In genomic region chr17:58302919-58303551, GRCh38 we compare ENCODE assay signal across 28 cellular contexts. TPM values are rescaled to one million over a fixed set of nuclear protein-coding genes. Genes with fewer than 3 reads are reported as not detected.
DNase-seq lines count a peak whose midpoint lies in the region; ATAC-seq and TF ChIP-seq lines count a peak whose summit lies in the region.
"Had no signal": no experiment of that assay in that cellular context is flagged by ENCODE, and none has a peak within 500 bp of the region (broad histone marks: within the 10 kb centered on the region; RNA-seq: fewer than 3 reads in every experiment).

No MANE protein-coding gene starts in this region.

- H3K4me2 ChIP-seq in SK-N-SH = no peak overlapping the region
- no peak overlapping the region for H3K4me2 ChIP-seq in DND-41 (ENCODE audit: insufficient read depth, low read length)
- H3K4me2 ChIP-seq: neural progenitor cell had no signal

- CTCF ChIA-PET in SK-N-SH (lab: Yijun Ruan, JAX) = interaction anchor here (1.2 to 3.8 kb wide), 11 partner anchors 14 to 145 kb away, joined by 3 to 29 read pairs (median 6); partner anchors contain the start of gene RNF43

- H3K36me3 ChIP-seq in SK-N-SH (replicated peaks in 1 of 2; ENCODE audit: control insufficient read depth in 1 of 2, insufficient read depth in 2 of 2, low read length in 1 of 2) (no peaks in the 10 kb centered on the region), DND-41 (ENCODE audit: insufficient read depth, low read length) (0 out of 2 replicates have a peak, but pooled peaks cover 7% of the 10 kb centered on the region)
- H3K36me3 ChIP-seq: adrenal gland, brain microvascular endothelial cell, esophagus squamous epithelium, gastrocnemius medialis, HAP-1, neural progenitor cell had no signal

- POLR2A ChIA-PET in SK-N-SH (lab: Yijun Ruan, JAX) = no interaction called here

- H4K20me1 ChIP-seq in SK-N-SH (ENCODE audit: insufficient read depth) (no peaks in the 10 kb centered on the region), DND-41 (ENCODE audit: insufficient read depth, low read length) (no peaks in the 10 kb centered on the region)

- 43% methylated on average over 9 of the region's 9 CpGs for WGBS in SK-N-SH (ENCODE audit: low lambda C conversion rate)

- no peak for TF ChIP-seq CTCF in SK-N-SH (IDR thresholded peaks at IDR 0.05)
- no peak for TF ChIP-seq CTCF in DND-41 (IDR thresholded peaks at IDR 0.05; ENCODE audit: borderline replicate concordance, extremely low read depth, low read length, poor library complexity, severe bottlenecking)
- TF ChIP-seq CTCF in osteocyte (IDR thresholded peaks at IDR 0.05) = no peak
- TF ChIP-seq CTCF in GM13977 (IDR thresholded peaks at IDR 0.05; ENCODE audit: extremely low read depth, insufficient read depth, missing control alignments) = no peak

- no peak overlapping the region for H3K4me3 Mint-ChIP-seq in dendritic cell treated with granulocyte-macrophage colony-stimulating factor and Interleukin-4, amounts not matched to agents 40 ng/mL and 50 ng/mL, for 4 days
- no peak overlapping the region for H3K4me3 Mint-ChIP-seq in osteocyte (ENCODE audit: unreplicated experiment)
- H3K4me3 Mint-ChIP-seq: activated CD4-positive, alpha-beta memory T cell treated with anti-CD3 and anti-CD28 coated beads for 36 hours; activated T-cell treated with anti-CD3 and anti-CD28 coated beads, Interleukin-2, amount 50 U/mL, for 4 hours; effector memory CD8-positive, alpha-beta T cell; neural progenitor cell; WTC11 had no signal

- H3K27ac ChIP-seq in SK-N-SH (ENCODE audit: low read depth in 2 of 2, low read length in 1 of 2) (no peak overlapping the region), DND-41 (ENCODE audit: low read length) (no peak overlapping the region)
- H3K27ac ChIP-seq: adrenal gland, brain microvascular endothelial cell, esophagus squamous epithelium, gastrocnemius medialis, neural progenitor cell had no signal

- no peaks in the 10 kb centered on the region for H3K36me3 Mint-ChIP-seq in dendritic cell treated with granulocyte-macrophage colony-stimulating factor and Interleukin-4, amounts not matched to agents 40 ng/mL and 50 ng/mL, for 4 days (ENCODE audit: low read depth)
- H3K36me3 Mint-ChIP-seq in osteocyte (ENCODE audit: unreplicated experiment) = no peaks in the 10 kb centered on the region
- H3K36me3 Mint-ChIP-seq: activated CD4-positive, alpha-beta memory T cell treated with anti-CD3 and anti-CD28 coated beads for 36 hours; neural progenitor cell; WTC11 had no signal

- H3K4me1 ChIP-seq in SK-N-SH (ENCODE audit: control insufficient read depth in 1 of 2, insufficient read depth in 2 of 2, low read depth in 1 of 2, low read length in 1 of 2) = peaks cover 0 to 3% of the 10 kb centered on the region in 2 experiments; a peak in 1 of 4 replicates
- no peaks in the 10 kb centered on the region for H3K4me1 ChIP-seq in DND-41 (ENCODE audit: insufficient read depth, low read length)
- H3K4me1 ChIP-seq: adrenal gland, esophagus squamous epithelium, gastrocnemius medialis, HAP-1, neural progenitor cell had no signal

- H3K4me1 Mint-ChIP-seq in dendritic cell treated with granulocyte-macrophage colony-stimulating factor and Interleukin-4, amounts not matched to agents 40 ng/mL and 50 ng/mL, for 4 days (ENCODE audit: low read depth) = peaks cover 67% of the 10 kb centered on the region
- no peaks in the 10 kb centered on the region for H3K4me1 Mint-ChIP-seq in osteocyte (ENCODE audit: unreplicated experiment)

- TF ChIP-seq RAD21 in SK-N-SH (IDR thresholded peaks at IDR 0.05; ENCODE audit: low read length) = no peak

- H3K79me2 ChIP-seq in SK-N-SH (ENCODE audit: insufficient read depth) (no peaks in the 10 kb centered on the region), DND-41 (ENCODE audit: insufficient read depth, low read length) (no peaks in the 10 kb centered on the region)

- no peak overlapping the region for H2AFZ ChIP-seq in SK-N-SH (ENCODE audit: low read depth)
- no peak overlapping the region for H2AFZ ChIP-seq in DND-41 (ENCODE audit: low read depth, low read length)
- H2AFZ ChIP-seq: neural progenitor cell had no signal

- peak overlapping the region; percentile 17 for H3K27ac Mint-ChIP-seq in dendritic cell treated with granulocyte-macrophage colony-stimulating factor and Interleukin-4, amounts not matched to agents 40 ng/mL and 50 ng/mL, for 4 days
- H3K27ac Mint-ChIP-seq in osteocyte (ENCODE audit: unreplicated experiment) = no peak overlapping the region
- H3K27ac Mint-ChIP-seq: activated CD4-positive, alpha-beta memory T cell treated with anti-CD3 and anti-CD28 coated beads for 36 hours; neural progenitor cell; progenitor cell of endocrine pancreas; WTC11 had no signal

- H3K9ac ChIP-seq in SK-N-SH = no peak overlapping the region
- no peak overlapping the region for H3K9ac ChIP-seq in DND-41 (ENCODE audit: low read depth, low read length)
- H3K9ac ChIP-seq: neural progenitor cell had no signal

- H3K9me3 ChIP-seq in SK-N-SH = no peaks in the 10 kb centered on the region
- H3K9me3 ChIP-seq in DND-41 (ENCODE audit: insufficient read depth, low read length, severe bottlenecking) = no peaks in the 10 kb centered on the region
- H3K9me3 ChIP-seq: adrenal gland, esophagus squamous epithelium, gastrocnemius medialis, HAP-1 had no signal

- H3K4me3 ChIP-seq in SK-N-SH (ENCODE audit: low read depth in 2 of 2, low read length in 1 of 2) (no peak overlapping the region), DND-41 (ENCODE audit: low read depth in 1 of 2, low read length in 2 of 2) (no peak overlapping the region)
- H3K4me3 ChIP-seq: adrenal gland, esophagus squamous epithelium, gastrocnemius medialis, HAP-1, neural progenitor cell had no signal

- peaks cover 21% of the 10 kb centered on the region for H3K27me3 Mint-ChIP-seq in dendritic cell treated with granulocyte-macrophage colony-stimulating factor and Interleukin-4, amounts not matched to agents 40 ng/mL and 50 ng/mL, for 4 days
- peaks cover 16% of the 10 kb centered on the region for H3K27me3 Mint-ChIP-seq in osteocyte (ENCODE audit: unreplicated experiment)
- H3K27me3 Mint-ChIP-seq: activated CD4-positive, alpha-beta memory T cell treated with anti-CD3 and anti-CD28 coated beads for 36 hours; effector memory CD8-positive, alpha-beta T cell; progenitor cell of endocrine pancreas had no signal

- peaks cover 11% of the 10 kb centered on the region; the same call in 1 of the 2 replicates for H3K27me3 ChIP-seq in SK-N-SH (ENCODE audit: insufficient read depth)
- no peaks in the 10 kb centered on the region for H3K27me3 ChIP-seq in DND-41 (ENCODE audit: insufficient read depth, low read length, poor library complexity)
- H3K27me3 ChIP-seq: adrenal gland, brain microvascular endothelial cell, gastrocnemius medialis, neural progenitor cell had no signal

- H3F3A ChIP-seq in SK-N-SH (replicated peaks; ENCODE audit: insufficient read depth) = no peaks in the 10 kb centered on the region

- DNase-seq in SK-N-SH (peak; percentile 31), DND-41 (peak; percentile 5), osteocyte (ENCODE audit: extremely low spot score, unreplicated experiment) (peak; percentile 76), HPDE6-E6E7 (ENCODE audit: extremely low spot score) (no peak), GM13977 (ENCODE audit: low spot score) (no peak)
- DNase-seq: activated CD4-positive, alpha-beta memory T cell treated with anti-CD3 and anti-CD28 coated beads for 36 hours; activated naive CD4-positive, alpha-beta T cell treated with Interleukin-2 at 50 U/mL for 16 hours; activated T-cell treated with anti-CD3 and anti-CD28 coated beads, Interleukin-2, amount 50 U/mL, for 4 hours; brain microvascular endothelial cell; effector memory CD8-positive, alpha-beta T cell; esophagus squamous epithelium; gastrocnemius medialis; GF-D8; hypothalamus; NCI-H226; SW 1271; T1000; trophoblast cell had no signal

- no peak for TF ChIP-seq EP300 in SK-N-SH (IDR thresholded peaks at IDR 0.05; ENCODE audit: borderline replicate concordance in 1 of 2, low read depth in 1 of 2, low read length in 1 of 2)

- in situ Hi-C loops in GM13977 (cut with MboI; ENCODE audit: low pct_unique_long_range_greater_than_20kb, low sequenced_read_pairs, unreplicated experiment) = loop anchor here (10.0 kb wide), 1 partner anchor 142 kb away; no protein-coding TSS in a partner anchor

- ATAC-seq in SK-N-SH treated with all-trans-retinoic acid at 6 μM for 48 hours (no peak), DND-41 (ENCODE audit: insufficient read depth, low read depth) (no peak), GM19467 (IDR thresholded peaks at IDR 0.05; ENCODE audit: unreplicated experiment) (no peak)
- ATAC-seq: activated T-cell treated with anti-CD3 and anti-CD28 coated beads, Interleukin-2, amount 50 U/mL, for 4 hours; effector memory CD8-positive, alpha-beta T cell; gastrocnemius medialis; WTC11 had no signal

- H3K9me3 Mint-ChIP-seq in dendritic cell treated with granulocyte-macrophage colony-stimulating factor and Interleukin-4, amounts not matched to agents 40 ng/mL and 50 ng/mL, for 4 days = no peaks in the 10 kb centered on the region
- no peaks in the 10 kb centered on the region for H3K9me3 Mint-ChIP-seq in osteocyte (ENCODE audit: unreplicated experiment)
- H3K9me3 Mint-ChIP-seq: activated CD4-positive, alpha-beta memory T cell treated with anti-CD3 and anti-CD28 coated beads for 36 hours; activated T-cell treated with anti-CD3 and anti-CD28 coated beads, Interleukin-2, amount 50 U/mL, for 4 hours; effector memory CD8-positive, alpha-beta T cell; WTC11 had no signal

- no peaks in the 10 kb centered on the region for H3K9me2 ChIP-seq in SK-N-SH

- intact Hi-C loops in dendritic cell treated with granulocyte-macrophage colony-stimulating factor and Interleukin-4, amounts not matched to agents 40 ng/mL and 50 ng/mL, for 4 days (cut with micrococcal nuclease) = no loop called here

TF ChIP-seq in SK-N-SH, 30 proteins besides CTCF, POLR2A, EP300 and RAD21 (continues in another document):
- TF ChIP-seq NFIC (IDR thresholded peaks at IDR 0.05; ENCODE audit: borderline replicate concordance) (no peak), YY1 (IDR thresholded peaks at IDR 0.05; ENCODE audit: low read depth) (no peak), TEAD4 (IDR thresholded peaks at IDR 0.05; ENCODE audit: borderline replicate concordance, insufficient read depth) (no peak)

TF ChIP-seq in SK-N-SH treated with all-trans-retinoic acid at 6 μM for 48 hours, 23 proteins besides CTCF, POLR2A, EP300 and RAD21 (continues in another document):
- TF ChIP-seq ZNF8 (CRISPR knock-in tag; IDR thresholded peaks at IDR 0.05) = no peak
- no peak for TF ChIP-seq GLIS3 (CRISPR knock-in tag; IDR thresholded peaks at IDR 0.05)

RNA-seq across cellular contexts. Expression of gene MPO, which starts 22.3 kb away (rescaled TPM):
- not detected in 2 replicates for polyA plus RNA-seq in SK-N-SH (2012; rRNA removed)
- polyA plus RNA-seq in SK-N-SH (2012; cell fraction: cytosol; rRNA removed) = not detected in 2 replicates
- polyA plus RNA-seq in SK-N-SH (2012; cell fraction: nucleus; rRNA removed) = not detected in 2 replicates
- total RNA-seq in osteocyte = not detected in 2 replicates
- total RNA-seq: A172; activated T-cell treated with anti-CD3 and anti-CD28 coated beads, Interleukin-2, amount 50 U/mL, for 4 hours; esophagus squamous epithelium; lung microvascular endothelial cell; progenitor cell of endocrine pancreas; WTC11 had no signal

RNA-seq across cellular contexts. Expression of gene TSPOAP1, which starts 25.6 kb away (rescaled TPM):
- 0.79 and 1.9 TPM in 2 replicates for polyA plus RNA-seq in SK-N-SH (2012; rRNA removed)
- 0.28 and 0.97 TPM in 2 replicates for polyA plus RNA-seq in SK-N-SH (2012; cell fraction: cytosol; rRNA removed)
- polyA plus RNA-seq in SK-N-SH (2012; cell fraction: nucleus; rRNA removed) = 4.8 and 8.3 TPM in 2 replicates
- total RNA-seq in osteocyte = 0.05 TPM in 1 of 2 replicates, not detected in the other
- total RNA-seq: A172 had no signal

RNA-seq across cellular contexts. Expression of gene SUPT4H1, which starts 49.0 kb away (rescaled TPM):
- polyA plus RNA-seq in SK-N-SH (2012; rRNA removed) = 165 and 205 TPM in 2 replicates
- 216 and 229 TPM in 2 replicates for polyA plus RNA-seq in SK-N-SH (2012; cell fraction: cytosol; rRNA removed)
- polyA plus RNA-seq in SK-N-SH (2012; cell fraction: nucleus; rRNA removed) = 54.9 and 92.8 TPM in 2 replicates
- 77.0 and 80.6 TPM in 2 replicates for total RNA-seq in osteocyte

Comparison
In these comparisons a context has a peak if more than half of its experiments do, and no peak if none do; other contexts are left out.
1. DNase-seq: peak in SK-N-SH (single experiment), DND-41 (single experiment) and osteocyte (single experiment); none in HPDE6-E6E7 (single experiment) and GM13977 (single experiment).